ENCODE assay signal across 1 cellular context in the genomic region with DNA sequence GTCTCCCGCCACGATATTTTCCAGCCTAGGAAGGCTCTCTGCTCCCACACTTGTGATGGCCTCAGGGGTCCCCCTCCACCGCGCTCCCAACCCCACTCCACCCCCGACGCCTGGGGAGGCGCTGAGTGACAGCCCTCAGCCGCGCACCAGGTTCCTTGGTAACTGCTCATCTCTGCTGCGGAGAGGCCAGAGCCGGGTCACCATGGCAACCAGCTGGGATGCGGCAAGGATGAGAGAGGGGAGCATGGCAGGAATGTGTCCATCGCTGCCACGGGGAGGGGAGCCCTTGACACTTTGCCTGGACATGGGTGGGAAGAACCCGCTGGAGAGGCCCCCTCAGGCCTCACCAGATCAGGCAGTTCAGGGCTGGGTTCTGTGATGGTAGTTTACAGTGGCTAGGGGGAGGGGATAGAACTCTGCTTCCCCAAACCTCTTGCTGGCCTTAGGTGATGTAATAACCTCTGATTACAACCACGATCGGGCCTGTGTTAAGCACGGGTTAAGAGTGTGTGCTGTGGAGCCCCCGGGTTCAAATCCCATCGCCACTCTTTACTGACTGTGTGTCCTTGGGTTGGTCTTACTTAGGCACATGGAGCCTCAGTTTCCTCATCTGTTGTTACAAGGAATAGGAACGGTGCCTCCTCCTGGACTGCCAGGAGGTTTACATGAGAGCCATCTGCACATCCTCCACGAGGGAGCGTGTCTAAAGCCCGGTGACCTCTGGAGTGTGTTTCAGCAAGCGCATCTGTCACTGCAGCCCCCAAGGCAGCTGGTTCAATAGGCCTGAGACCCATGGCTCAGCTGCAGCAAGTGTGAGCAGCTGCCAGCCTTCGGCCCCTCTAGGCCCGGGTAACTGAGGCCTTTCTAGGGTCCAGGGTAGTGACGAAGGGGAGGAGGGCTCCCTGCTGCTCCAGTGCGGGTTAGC.
TF ChIP-seq lines count a peak whose summit lies in the region.

No MANE protein-coding gene starts in this region.

TF ChIP-seq in K562, 482 proteins besides CTCF, POLR2A, EP300 and RAD21 (continued from another document):
- TF ChIP-seq, protein P1, sequence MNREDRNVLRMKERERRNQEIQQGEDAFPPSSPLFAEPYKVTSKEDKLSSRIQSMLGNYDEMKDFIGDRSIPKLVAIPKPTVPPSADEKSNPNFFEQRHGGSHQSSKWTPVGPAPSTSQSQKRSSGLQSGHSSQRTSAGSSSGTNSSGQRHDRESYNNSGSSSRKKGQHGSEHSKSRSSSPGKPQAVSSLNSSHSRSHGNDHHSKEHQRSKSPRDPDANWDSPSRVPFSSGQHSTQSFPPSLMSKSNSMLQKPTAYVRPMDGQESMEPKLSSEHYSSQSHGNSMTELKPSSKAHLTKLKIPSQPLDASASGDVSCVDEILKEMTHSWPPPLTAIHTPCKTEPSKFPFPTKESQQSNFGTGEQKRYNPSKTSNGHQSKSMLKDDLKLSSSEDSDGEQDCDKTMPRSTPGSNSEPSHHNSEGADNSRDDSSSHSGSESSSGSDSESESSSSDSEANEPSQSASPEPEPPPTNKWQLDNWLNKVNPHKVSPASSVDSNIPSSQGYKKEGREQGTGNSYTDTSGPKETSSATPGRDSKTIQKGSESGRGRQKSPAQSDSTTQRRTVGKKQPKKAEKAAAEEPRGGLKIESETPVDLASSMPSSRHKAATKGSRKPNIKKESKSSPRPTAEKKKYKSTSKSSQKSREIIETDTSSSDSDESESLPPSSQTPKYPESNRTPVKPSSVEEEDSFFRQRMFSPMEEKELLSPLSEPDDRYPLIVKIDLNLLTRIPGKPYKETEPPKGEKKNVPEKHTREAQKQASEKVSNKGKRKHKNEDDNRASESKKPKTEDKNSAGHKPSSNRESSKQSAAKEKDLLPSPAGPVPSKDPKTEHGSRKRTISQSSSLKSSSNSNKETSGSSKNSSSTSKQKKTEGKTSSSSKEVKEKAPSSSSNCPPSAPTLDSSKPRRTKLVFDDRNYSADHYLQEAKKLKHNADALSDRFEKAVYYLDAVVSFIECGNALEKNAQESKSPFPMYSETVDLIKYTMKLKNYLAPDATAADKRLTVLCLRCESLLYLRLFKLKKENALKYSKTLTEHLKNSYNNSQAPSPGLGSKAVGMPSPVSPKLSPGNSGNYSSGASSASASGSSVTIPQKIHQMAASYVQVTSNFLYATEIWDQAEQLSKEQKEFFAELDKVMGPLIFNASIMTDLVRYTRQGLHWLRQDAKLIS (CRISPR knock-in tag; IDR thresholded peaks at IDR 0.05): no peak
- TF ChIP-seq NR4A1 (CRISPR knock-in tag; IDR thresholded peaks at IDR 0.05): no peak
- TF ChIP-seq NR4A1 (tag; IDR thresholded peaks at IDR 0.05): no peak
- no peak for TF ChIP-seq ZNF699 (CRISPR knock-in tag; IDR thresholded peaks at IDR 0.05; ENCODE audit: insufficient replicate concordance)
- TF ChIP-seq ZSCAN32 (CRISPR knock-in tag; IDR thresholded peaks at IDR 0.05): no peak
